28 cellular contexts compared by ENCODE assay signal in genomic region chr1:30768169-30768829, GRCh38. TPM values are rescaled to one million over a fixed set of nuclear protein-coding genes. Genes with fewer than 3 reads are reported as not detected.
DNase-seq lines count a peak whose midpoint lies in the region; ATAC-seq, FAIRE-seq and TF ChIP-seq lines count a peak whose summit lies in the region.
"Had no signal": no experiment of that assay in that cellular context is flagged by ENCODE, and none has a peak within 500 bp of the region (broad histone marks: within the 10 kb centered on the region; RNA-seq: fewer than 3 reads in every experiment).

No MANE protein-coding gene starts in this region.

- H4K20me1 ChIP-seq in smooth muscle cell (ENCODE audit: low read depth) = no peaks in the 10 kb centered on the region

- H3K4me2 ChIP-seq in smooth muscle cell = no peak overlapping the region

- intact Hi-C loops in right cardiac atrium (cut with DNase I) = loop anchor here in 1 of 4 donors (5.0 kb wide), 1 partner anchor 41 kb away; no protein-coding TSS in a partner anchor
- intact Hi-C loops in left cardiac atrium (cut with DNase I) = no loop called here
- intact Hi-C loops in activated CD8-positive, alpha-beta T cell treated with anti-CD3 and anti-CD28 coated beads for 36 hours (cut with micrococcal nuclease) = no loop called here

- H3K4me3 ChIP-seq in right cardiac atrium (ENCODE audit: low read length) = no peak overlapping the region
- no peak overlapping the region for H3K4me3 ChIP-seq in small intestine (ENCODE audit: low read depth in 1 of 2, low read length in 2 of 2)
- H3K4me3 ChIP-seq in smooth muscle cell = no peak overlapping the region
- H3K4me3 ChIP-seq: ascending aorta, colonic mucosa, GM12878 had no signal

- H3K27me3 Mint-ChIP-seq in activated CD8-positive, alpha-beta T cell treated with anti-CD3 and anti-CD28 coated beads for 36 hours = no peaks in the 10 kb centered on the region
- H3K27me3 Mint-ChIP-seq: activated CD8-positive, alpha-beta memory T cell treated with anti-CD3 and anti-CD28 coated beads, Interleukin-2, amount 10 ng/mL, durations not matched to agents 7 days and 5 days had no signal

- H3K4me3 Mint-ChIP-seq in activated CD8-positive, alpha-beta T cell treated with anti-CD3 and anti-CD28 coated beads for 36 hours = no peak overlapping the region
- H3K4me3 Mint-ChIP-seq: activated CD8-positive, alpha-beta memory T cell treated with anti-CD3 and anti-CD28 coated beads, Interleukin-2, amount 10 ng/mL, durations not matched to agents 7 days and 5 days had no signal

- H3K36me3 ChIP-seq in small intestine (ENCODE audit: control insufficient read depth in 2 of 2, insufficient read depth in 2 of 2, low read length in 2 of 2) (no peaks in the 10 kb centered on the region), smooth muscle cell (ENCODE audit: low read depth) (no peaks in the 10 kb centered on the region)
- H3K36me3 ChIP-seq: ascending aorta, colonic mucosa had no signal

- no peaks in the 10 kb centered on the region for H3F3A ChIP-seq in smooth muscle cell (ENCODE audit: low read depth)

- CTCF ChIA-PET in activated CD8-positive, alpha-beta T cell treated with anti-CD3 and anti-CD28 coated beads for 36 hours (lab: Charles Lee) = interaction anchor here (0.7 to 6.2 kb wide), 7 partner anchors 9 to 161 kb away, joined by 3 to 44 read pairs (median 4); no protein-coding TSS in a partner anchor

- FAIRE-seq in urothelium cell line (lab: Jason Lieb, UNC) = peak; percentile 20
- no peak for FAIRE-seq in small intestine (lab: Jason Lieb, UNC)
- FAIRE-seq: GM12878 had no signal

- H3K9ac ChIP-seq in smooth muscle cell (ENCODE audit: low read depth) = no peak overlapping the region

- no peak for TF ChIP-seq CTCF in activated CD8-positive, alpha-beta T cell treated with anti-CD3 and anti-CD28 coated beads for 36 hours (IDR thresholded peaks at IDR 0.05)
- TF ChIP-seq CTCF in smooth muscle cell (IDR thresholded peaks at IDR 0.05; ENCODE audit: borderline replicate concordance, insufficient read depth, poor library complexity, severe bottlenecking) = no peak

- POLR2A ChIA-PET in activated CD8-positive, alpha-beta T cell treated with anti-CD3 and anti-CD28 coated beads for 36 hours (lab: Charles Lee) = interaction anchor here (1.0 to 24.0 kb wide), 4 partner anchors 10 to 49 kb away, joined by 3 to 671 read pairs (median 12); partner anchors contain the start of genes LAPTM5 and MATN1

- no peaks in the 10 kb centered on the region for H3K36me3 Mint-ChIP-seq in activated CD8-positive, alpha-beta T cell treated with anti-CD3 and anti-CD28 coated beads for 36 hours (ENCODE audit: low read depth)
- H3K36me3 Mint-ChIP-seq: activated CD8-positive, alpha-beta memory T cell treated with anti-CD3 and anti-CD28 coated beads, Interleukin-2, amount 10 ng/mL, durations not matched to agents 7 days and 5 days had no signal

- H3K9me3 Mint-ChIP-seq in activated CD8-positive, alpha-beta T cell treated with anti-CD3 and anti-CD28 coated beads for 36 hours = no peaks in the 10 kb centered on the region

- DNase-seq in right cardiac atrium = peak in 2 of 3 donors; percentile 14 to 17
- DNase-seq in left cardiac atrium = no peak
- peak; percentile 53 for DNase-seq in activated CD8-positive, alpha-beta T cell treated with anti-CD3 and anti-CD28 coated beads for 36 hours
- DNase-seq in erythroblast (lab: John Stamatoyannopoulos, UW) = peak; percentile 55 to 77
- no peak for DNase-seq in urothelium cell line (ENCODE audit: low spot score)
- no peak for DNase-seq in small intestine
- no peak for DNase-seq in NCI-H69 (lab: John Stamatoyannopoulos, UW)
- DNase-seq in smooth muscle cell (lab: John Stamatoyannopoulos, UW; ENCODE audit: unreplicated experiment) = no peak
- DNase-seq: activated CD4-positive, alpha-beta T cell treated with anti-CD3 and anti-CD28 coated beads for 48 hours; activated CD8-positive, alpha-beta memory T cell treated with anti-CD3 and anti-CD28 coated beads, Interleukin-2, amount 10 ng/mL, durations not matched to agents 7 days and 5 days; activated naive CD4-positive, alpha-beta T cell treated with anti-CD3 and anti-CD28 coated beads, Interleukin-2, amount 50 U/mL, for 16 hours; activated T-cell treated with anti-CD3 and anti-CD28 coated beads, Interleukin-2, amount 50 U/mL, for 48 hours; C1 segment of cervical spinal cord; colonic mucosa; COR-L47; effector memory CD4-positive, alpha-beta T cell; NCI-H2107; NCI-H446 treated with DMSO at 0.1 percent for 48 hours; stimulated activated CD4-positive, alpha-beta T cell treated with anti-CD3 and anti-CD28 coated beads, Interleukin-2, amount 100 ng/mL, for 24 hours; T1000 had no signal

- H3K9me3 ChIP-seq in right cardiac atrium (ENCODE audit: control insufficient read depth, low read length) (no peaks in the 10 kb centered on the region), small intestine (ENCODE audit: control insufficient read depth, low read depth) (no peaks in the 10 kb centered on the region), smooth muscle cell (replicated peaks; ENCODE audit: low read depth) (no peaks in the 10 kb centered on the region)
- H3K9me3 ChIP-seq: ascending aorta, colonic mucosa had no signal

- ATAC-seq in right cardiac atrium = no peak
- no peak for ATAC-seq in left cardiac atrium
- peak; percentile 20 for ATAC-seq in activated CD8-positive, alpha-beta T cell treated with anti-CD3 and anti-CD28 coated beads for 36 hours
- ATAC-seq: activated CD8-positive, alpha-beta memory T cell treated with anti-CD3 and anti-CD28 coated beads, Interleukin-2, amount 10 ng/mL, durations not matched to agents 7 days and 5 days; HCT116 had no signal

- H3K27me3 ChIP-seq in right cardiac atrium (ENCODE audit: control insufficient read depth, insufficient read depth) (no peaks in the 10 kb centered on the region), small intestine (ENCODE audit: control insufficient read depth in 2 of 2, insufficient read depth in 2 of 2, low read length in 2 of 2) (no peaks in the 10 kb centered on the region), smooth muscle cell (ENCODE audit: low read depth) (no peaks in the 10 kb centered on the region)
- H3K27me3 ChIP-seq: ascending aorta, colonic mucosa had no signal

- H3K4me1 ChIP-seq in right cardiac atrium (ENCODE audit: control insufficient read depth, insufficient read depth, low read length) (no peaks in the 10 kb centered on the region), small intestine (ENCODE audit: control insufficient read depth in 2 of 2, insufficient read depth in 1 of 2, low read depth in 1 of 2, low read length in 1 of 2) (no peaks in the 10 kb centered on the region), smooth muscle cell (ENCODE audit: low read depth) (no peaks in the 10 kb centered on the region)
- H3K4me1 ChIP-seq: colonic mucosa had no signal

- WGBS in right cardiac atrium = 78% methylated on average over 9 of the region's 9 CpGs
- 85 to 89% (median 88%) methylated on average over 9 of the region's 9 CpGs for WGBS in small intestine, 3 donors
- 92% methylated on average over 9 of the region's 9 CpGs for WGBS in smooth muscle cell (ENCODE audit: low lambda C conversion rate)

- no peak overlapping the region for H2AFZ ChIP-seq in smooth muscle cell (ENCODE audit: low read depth)

- no peak overlapping the region for H3K27ac ChIP-seq in right cardiac atrium (ENCODE audit: low read length)
- H3K27ac ChIP-seq in small intestine (ENCODE audit: low read depth in 1 of 2, low read length in 1 of 2) = no peak overlapping the region
- H3K27ac ChIP-seq in smooth muscle cell (ENCODE audit: low read depth) = no peak overlapping the region
- H3K27ac ChIP-seq: ascending aorta, colonic mucosa, VCaP had no signal

- no peaks in the 10 kb centered on the region for H3K79me2 ChIP-seq in smooth muscle cell (ENCODE audit: low read depth)

- TF ChIP-seq POLR2A in erythroblast (IDR thresholded peaks at IDR 0.05; ENCODE audit: low read length) = no peak

- no peak overlapping the region for H3K27ac Mint-ChIP-seq in activated CD8-positive, alpha-beta T cell treated with anti-CD3 and anti-CD28 coated beads for 36 hours
- H3K27ac Mint-ChIP-seq: activated CD8-positive, alpha-beta memory T cell treated with anti-CD3 and anti-CD28 coated beads, Interleukin-2, amount 10 ng/mL, durations not matched to agents 7 days and 5 days had no signal

- H3K4me1 Mint-ChIP-seq in activated CD8-positive, alpha-beta T cell treated with anti-CD3 and anti-CD28 coated beads for 36 hours (ENCODE audit: low read depth) = peaks cover 47% of the 10 kb centered on the region

RNA-seq across cellular contexts. Expression of gene LAPTM5, which starts 10.7 kb away (rescaled TPM):
- 10 to 100 TPM; 25.4 to 55.1 (median 40.5) TPM for total RNA-seq in right cardiac atrium
- 14.4 TPM for polyA plus RNA-seq in right cardiac atrium
- 10 to 100 TPM; 44.7 to 68.1 TPM for total RNA-seq in left cardiac atrium
- 100 to 1,000 TPM; 229 to 237 TPM for total RNA-seq in activated CD8-positive, alpha-beta T cell treated with anti-CD3 and anti-CD28 coated beads for 36 hours
- 10 to 100 TPM; 10.5 to 58.1 (median 50.0) TPM for polyA plus RNA-seq in small intestine
- total RNA-seq in smooth muscle cell = 0.49 and 1.4 TPM in 2 replicates
- 0.63 and 1.6 TPM in 2 replicates for polyA plus RNA-seq in smooth muscle cell

RNA-seq across cellular contexts. Expression of gene MATN1, which starts 44.9 kb away (rescaled TPM):
- total RNA-seq in right cardiac atrium (not detected), left cardiac atrium (not detected), smooth muscle cell (0.36 and 2.0 TPM in 2 replicates)
- polyA plus RNA-seq in right cardiac atrium (0.07 TPM), small intestine (under 1 TPM in 1 of 3 donors, not detected in 2; 0.03 TPM), smooth muscle cell (0.40 and 0.61 TPM in 2 replicates)
- 1 to 10 TPM in 1 of 2 experiments, under 1 TPM in 1; 0.45 to 1.4 TPM for total RNA-seq in activated CD8-positive, alpha-beta T cell treated with anti-CD3 and anti-CD28 coated beads for 36 hours
- total RNA-seq: colonic mucosa, epithelial cell of proximal tubule, left lobe of liver, mesenteric fat pad, subcutaneous adipose tissue had no signal

Comparison
In these comparisons a context has a peak if more than half of its experiments do, and no peak if none do; other contexts are left out.
1. DNase-seq: peak in right cardiac atrium (2 of 3), activated CD8-positive, alpha-beta T cell treated with anti-CD3 and anti-CD28 coated beads for 36 hours (single experiment) and erythroblast (2 of 2); none in left cardiac atrium (single experiment), urothelium cell line (single experiment), small intestine (single experiment), NCI-H69 (single experiment) and smooth muscle cell (single experiment).
2. RNA of gene LAPTM5, which starts 10.7 kb away (total RNA-seq): 229 to 237 TPM in activated CD8-positive, alpha-beta T cell treated with anti-CD3 and anti-CD28 coated beads for 36 hours, 44.7 to 68.1 TPM in left cardiac atrium and 25.4 to 55.1 TPM in right cardiac atrium; 0.49 to 1.4 TPM in smooth muscle cell; every median in the first group is over 10 times any median in the second.